28 cellular contexts compared by ENCODE assay signal in genomic region chr1:27092888-27093287, GRCh38.
"Had no signal": no experiment of that assay in that cellular context is flagged by ENCODE, and none has a peak within 500 bp of the region (broad histone marks: within the 10 kb centered on the region; RNA-seq: fewer than 3 reads in every experiment).

No MANE protein-coding gene starts in this region.

- H3K4me3 Mint-ChIP-seq: dendritic cell treated with granulocyte-macrophage colony-stimulating factor and Interleukin-4, amounts not matched to agents 40 ng/mL and 50 ng/mL, for 4 days; effector memory CD8-positive, alpha-beta T cell; endodermal cell had no signal

- H3K4me1 Mint-ChIP-seq: endodermal cell had no signal

- H3K9me3 ChIP-seq: colonic mucosa, esophagus muscularis mucosa, esophagus squamous epithelium, gastrocnemius medialis, gastroesophageal sphincter, heart left ventricle, heart right ventricle had no signal

- H3K27ac Mint-ChIP-seq: dendritic cell treated with granulocyte-macrophage colony-stimulating factor and Interleukin-4, amounts not matched to agents 40 ng/mL and 50 ng/mL, for 4 days; effector memory CD8-positive, alpha-beta T cell; endodermal cell had no signal

- DNase-seq: colonic mucosa; cortex of kidney; dermis blood vessel endothelial cell; dorsolateral prefrontal cortex; effector CD4-positive, alpha-beta T cell; effector CD8-positive, alpha-beta T cell; effector memory CD4-positive, alpha-beta T cell; effector memory CD8-positive, alpha-beta T cell; endodermal cell; erythroblast; esophagus squamous epithelium; foreskin fibroblast; foreskin keratinocyte; foreskin melanocyte; gastrocnemius medialis; glutamatergic neuron; head of caudate nucleus; heart left ventricle; heart right ventricle had no signal

- H3K4me1 ChIP-seq: colonic mucosa, foreskin keratinocyte, gastrocnemius medialis had no signal

- H3K79me2 ChIP-seq: hepatocyte had no signal

- H3K27ac ChIP-seq: colonic mucosa, dorsolateral prefrontal cortex, epithelial cell of prostate, esophagus muscularis mucosa, esophagus squamous epithelium, foreskin keratinocyte, gastrocnemius medialis, gastroesophageal sphincter, heart left ventricle, heart right ventricle, hepatocyte had no signal

- H2AFZ ChIP-seq: hepatocyte had no signal

- FAIRE-seq: colon, endometrium, endothelial cell of umbilical vein had no signal

- ATAC-seq: effector memory CD8-positive, alpha-beta T cell; esophagus mucosa; foreskin keratinocyte; gastrocnemius medialis; gastroesophageal sphincter; heart left ventricle; heart right ventricle had no signal

- H3K36me3 ChIP-seq: colonic mucosa, esophagus muscularis mucosa, esophagus squamous epithelium, gastrocnemius medialis, gastroesophageal sphincter, heart left ventricle, heart right ventricle had no signal

- H3K27me3 ChIP-seq: colonic mucosa, esophagus muscularis mucosa, esophagus squamous epithelium, gastrocnemius medialis, gastroesophageal sphincter, heart left ventricle, heart right ventricle, hepatocyte had no signal

- H3K4me3 ChIP-seq: colonic mucosa, dorsolateral prefrontal cortex, esophagus muscularis mucosa, esophagus squamous epithelium, gastrocnemius medialis, gastroesophageal sphincter, heart left ventricle, heart right ventricle, hepatocyte had no signal

- H3K4me2 ChIP-seq: hepatocyte had no signal

- H3K9me3 Mint-ChIP-seq: dendritic cell treated with granulocyte-macrophage colony-stimulating factor and Interleukin-4, amounts not matched to agents 40 ng/mL and 50 ng/mL, for 4 days; effector memory CD8-positive, alpha-beta T cell; endodermal cell had no signal
